In the genomic region with DNA sequence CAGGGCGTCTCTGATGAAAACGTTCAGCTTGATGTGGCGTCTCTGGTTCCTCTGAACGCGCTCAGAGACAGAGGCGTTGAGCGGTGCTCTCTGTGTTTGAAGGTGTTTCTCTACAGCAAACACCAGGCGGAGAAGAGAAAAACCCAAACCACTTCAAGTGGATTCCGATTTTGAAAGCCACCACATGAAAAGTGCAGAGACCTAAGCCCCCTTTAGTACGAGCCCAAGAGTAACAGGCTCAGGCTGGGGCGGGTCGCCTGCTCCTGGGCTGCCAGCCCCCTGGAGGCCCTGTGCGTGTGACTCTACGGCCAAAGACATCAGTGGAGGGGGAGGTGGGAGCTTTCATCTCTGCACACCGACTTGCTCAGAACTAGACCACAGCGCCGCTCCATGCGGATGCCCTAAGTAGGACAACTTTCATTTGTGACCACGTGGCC, we compare ENCODE assay signal across 13 cellular contexts.
DNase-seq lines count a peak whose midpoint lies in the region; ATAC-seq and TF ChIP-seq lines count a peak whose summit lies in the region.
"Had no signal": no experiment of that assay in that cellular context is flagged by ENCODE, and none has a peak within 500 bp of the region (broad histone marks: within the 10 kb centered on the region; RNA-seq: fewer than 3 reads in every experiment).

No MANE protein-coding gene starts in this region.

- H3K27ac Mint-ChIP-seq in activated CD4-positive, alpha-beta memory T cell treated with anti-CD3 and anti-CD28 coated beads for 36 hours, result peak overlapping the region; percentile 95
- H3K27ac Mint-ChIP-seq in activated naive CD8-positive, alpha-beta T cell, result peak overlapping the region; percentile 16
- H3K27ac Mint-ChIP-seq: B cell had no signal

- POLR2A ChIA-PET in activated CD4-positive, alpha-beta memory T cell treated with anti-CD3 and anti-CD28 coated beads for 36 hours (lab: Charles Lee), result interaction anchor here (0.6 to 6.1 kb wide), 13 partner anchors 7 to 566 kb away, joined by 3 to 68 read pairs (median 4); partner anchors contain the start of gene MAF
- POLR2A ChIA-PET in OCI-LY7 (lab: Charles Lee), result no interaction called here

- CTCF ChIA-PET in activated CD4-positive, alpha-beta memory T cell treated with anti-CD3 and anti-CD28 coated beads for 36 hours (lab: Charles Lee), result interaction anchor here (0.9 to 1.6 kb wide), 4 partner anchors 16 to 493 kb away, joined by 3 to 6 read pairs (median 3); no protein-coding TSS in a partner anchor
- CTCF ChIA-PET in OCI-LY7 (lab: Charles Lee; ENCODE audit: unreplicated experiment), result no interaction called here

- TF ChIP-seq CTCF in OCI-LY7 (conservative IDR thresholded peaks at IDR 0.05; ENCODE audit: low read length) (no peak), colonic mucosa (IDR thresholded peaks at IDR 0.05) (no peak)

- DNase-seq in activated CD4-positive, alpha-beta memory T cell treated with anti-CD3 and anti-CD28 coated beads for 36 hours, result peak; percentile 89
- peak; percentile 74 for DNase-seq in stimulated activated CD4-positive, alpha-beta T cell treated with anti-CD3 and anti-CD28 coated beads, Interleukin-4, amount 100 ng/mL, for 24 hours
- DNase-seq in OCI-LY7 (ENCODE audit: low spot score) (no peak), GOT3 (lab: John Stamatoyannopoulos, UW) (no peak), dermis blood vessel endothelial cell (no peak), colonic mucosa (no peak)
- DNase-seq: body of pancreas, NCI-H1105 had no signal

- H3K27ac ChIP-seq in OCI-LY7 (ENCODE audit: low read depth, low read length, poor library complexity, severe bottlenecking), result no peak overlapping the region
- H3K27ac ChIP-seq in colonic mucosa, result no peak overlapping the region
- H3K27ac ChIP-seq: body of pancreas, HL-60, vagina had no signal

- intact Hi-C loops in activated CD4-positive, alpha-beta memory T cell treated with anti-CD3 and anti-CD28 coated beads for 36 hours (cut with micrococcal nuclease), result loop anchor here (10.0 kb wide), 1 partner anchor 1533 kb away; the partner anchor contains the start of gene CDYL2
- intact Hi-C loops in OCI-LY7 (cut with micrococcal nuclease; ENCODE audit: unreplicated experiment) (loop anchor here (10.0 kb wide), 1 partner anchor 1147 kb away; no protein-coding TSS in a partner anchor), colonic mucosa (cut with DNase I) (no loop called here)

- peaks cover 84% of the 10 kb centered on the region for H3K4me1 Mint-ChIP-seq in activated CD4-positive, alpha-beta memory T cell treated with anti-CD3 and anti-CD28 coated beads for 36 hours (ENCODE audit: low read depth)
- H3K4me1 Mint-ChIP-seq in activated naive CD8-positive, alpha-beta T cell (ENCODE audit: low read depth), result peaks cover 62% of the 10 kb centered on the region

- no peaks in the 10 kb centered on the region for H4K20me1 ChIP-seq in OCI-LY7 (ENCODE audit: insufficient read depth, low read length)

- peak overlapping the region; percentile 69 for H3K4me3 Mint-ChIP-seq in activated CD4-positive, alpha-beta memory T cell treated with anti-CD3 and anti-CD28 coated beads for 36 hours
- peak overlapping the region; percentile 68 for H3K4me3 Mint-ChIP-seq in activated naive CD8-positive, alpha-beta T cell
- H3K4me3 Mint-ChIP-seq: B cell had no signal

- H3K27me3 ChIP-seq in colonic mucosa, result no peaks in the 10 kb centered on the region
- H3K27me3 ChIP-seq: body of pancreas, vagina had no signal

- H3K9me2 ChIP-seq in OCI-LY7 (ENCODE audit: insufficient read depth, low read length), result no peaks in the 10 kb centered on the region

- H2AFZ ChIP-seq in OCI-LY7 (ENCODE audit: low read length), result no peak overlapping the region

- no peaks in the 10 kb centered on the region for H3K9me3 ChIP-seq in OCI-LY7 (ENCODE audit: low read length)
- H3K9me3 ChIP-seq in colonic mucosa, result no peaks in the 10 kb centered on the region
- H3K9me3 ChIP-seq: body of pancreas, vagina had no signal

- no TSS peak for BruUV-seq in OCI-LY7 (replicated peaks; lab: Mats Ljungman, UMichigan)

- peaks cover 5% of the 10 kb centered on the region for H3K27me3 Mint-ChIP-seq in activated CD4-positive, alpha-beta memory T cell treated with anti-CD3 and anti-CD28 coated beads for 36 hours
- H3K27me3 Mint-ChIP-seq in activated naive CD8-positive, alpha-beta T cell, result peaks cover 33% of the 10 kb centered on the region

- H3K36me3 ChIP-seq in OCI-LY7 (ENCODE audit: insufficient read depth, low read length), result no peaks in the 10 kb centered on the region
- H3K36me3 ChIP-seq in colonic mucosa, result no peaks in the 10 kb centered on the region
- H3K36me3 ChIP-seq: vagina had no signal

- H3K4me3 ChIP-seq in OCI-LY7 (ENCODE audit: low read depth, low read length, poor library complexity, severe bottlenecking) (no peak overlapping the region), colonic mucosa (no peak overlapping the region)
- H3K4me3 ChIP-seq: body of pancreas, vagina had no signal

- no peaks in the 10 kb centered on the region for H3K9me3 Mint-ChIP-seq in activated CD4-positive, alpha-beta memory T cell treated with anti-CD3 and anti-CD28 coated beads for 36 hours
- H3K9me3 Mint-ChIP-seq in activated naive CD8-positive, alpha-beta T cell (ENCODE audit: low read depth), result no peaks in the 10 kb centered on the region

- ATAC-seq in HG02885 (IDR thresholded peaks at IDR 0.05; ENCODE audit: poor library complexity, unreplicated experiment), result peak; percentile 36
- ATAC-seq: body of pancreas had no signal

- no peak overlapping the region for H3K4me2 ChIP-seq in OCI-LY7 (ENCODE audit: low read length)

- no peaks in the 10 kb centered on the region for H3K36me3 Mint-ChIP-seq in activated CD4-positive, alpha-beta memory T cell treated with anti-CD3 and anti-CD28 coated beads for 36 hours
- H3K36me3 Mint-ChIP-seq in activated naive CD8-positive, alpha-beta T cell, result no peaks in the 10 kb centered on the region

- H3K9ac ChIP-seq in colonic mucosa (ENCODE audit: low read depth in 2 of 2, low read length in 2 of 2), result no peak overlapping the region

- peaks cover 16% of the 10 kb centered on the region for H3K4me1 ChIP-seq in OCI-LY7 (ENCODE audit: insufficient read depth, low read length, poor library complexity, severe bottlenecking)
- H3K4me1 ChIP-seq in colonic mucosa, result no peaks in the 10 kb centered on the region
- H3K4me1 ChIP-seq: body of pancreas, vagina had no signal

- H3K79me2 ChIP-seq in OCI-LY7 (ENCODE audit: insufficient read depth, low read depth, low read length), result no peaks in the 10 kb centered on the region

Comparison
In these comparisons a context has a peak if more than half of its experiments do, and no peak if none do; other contexts are left out.
1. DNase-seq: peak in activated CD4-positive, alpha-beta memory T cell treated with anti-CD3 and anti-CD28 coated beads for 36 hours (single experiment) and stimulated activated CD4-positive, alpha-beta T cell treated with anti-CD3 and anti-CD28 coated beads, Interleukin-4, amount 100 ng/mL, for 24 hours (single experiment); none in OCI-LY7 (single experiment), GOT3 (single experiment), dermis blood vessel endothelial cell (single experiment) and colonic mucosa (single experiment).